ENCODE assay signal across 1 cellular context in genomic region chr19:10565567-10566407, GRCh38.
A peak's percentile ranks its signal among the peaks of the same experiment; 100 is the strongest.
TF ChIP-seq lines count a peak whose summit lies in the region.

Gene KRI1 (minus strand): TSS chr19:10566010. CDS start chr19:10565999, 11 bp downstream.

TF ChIP-seq in GM23338, 12 proteins besides CTCF, POLR2A, EP300 and RAD21 (continued from another document):
- TF ChIP-seq REST (IDR thresholded peaks at IDR 0.05; ENCODE audit: unreplicated experiment), result peak; percentile 23
